9 cellular contexts compared by ENCODE assay signal in genomic region chr4:20422398-20422797, GRCh38.
DNase-seq lines count a peak whose midpoint lies in the region; ATAC-seq and TF ChIP-seq lines count a peak whose summit lies in the region.
"Had no signal": no experiment of that assay in that cellular context is flagged by ENCODE, and none has a peak within 500 bp of the region (broad histone marks: within the 10 kb centered on the region; RNA-seq: fewer than 3 reads in every experiment).

No MANE protein-coding gene starts in this region.

- H3K4me3 ChIP-seq in esophagus muscularis mucosa, result no peak overlapping the region
- H3K4me3 ChIP-seq: SK-N-MC had no signal

- H3K4me1 Mint-ChIP-seq in CD14-positive monocyte (peaks cover 6% of the 10 kb centered on the region), neural crest cell (peaks cover 4% of the 10 kb centered on the region)

- peaks cover 0 to 35% (median 15%) of the 10 kb centered on the region in 4 donors for H3K4me1 ChIP-seq in esophagus muscularis mucosa

- TF ChIP-seq CTCF in CD14-positive monocyte (IDR thresholded peaks at IDR 0.05), result peak; percentile 46
- TF ChIP-seq CTCF in esophagus muscularis mucosa (IDR thresholded peaks at IDR 0.05), result peak in 2 of 3 experiments; percentile 52 to 61
- peak; percentile 74 for TF ChIP-seq CTCF in neural crest cell (conservative IDR thresholded peaks at IDR 0.05)

- no peak for TF ChIP-seq EP300 in esophagus muscularis mucosa (IDR thresholded peaks at IDR 0.05)

- H3K9me3 Mint-ChIP-seq in CD14-positive monocyte (no peaks in the 10 kb centered on the region), neural crest cell (no peaks in the 10 kb centered on the region)

- H3K4me3 Mint-ChIP-seq in CD14-positive monocyte (no peak overlapping the region), neural crest cell (no peak overlapping the region)

- H3K27me3 Mint-ChIP-seq in CD14-positive monocyte (ENCODE audit: low read depth in 3 of 3) (peaks cover 2 to 5% (median 2%) of the 10 kb centered on the region in 3 donors), neural crest cell (ENCODE audit: low read depth) (no peaks in the 10 kb centered on the region)

- H3K36me3 Mint-ChIP-seq in CD14-positive monocyte (no peaks in the 10 kb centered on the region), neural crest cell (ENCODE audit: low read depth) (no peaks in the 10 kb centered on the region)

- intact Hi-C loops in CD14-positive monocyte (cut with micrococcal nuclease), result no loop called here
- intact Hi-C loops in esophagus muscularis mucosa (cut with DNase I), result loop anchor here (5.0 kb wide), 2 partner anchors 120 to 265 kb away; no protein-coding TSS in a partner anchor

- H3K36me3 ChIP-seq in esophagus muscularis mucosa, result no peaks in the 10 kb centered on the region

- ATAC-seq in GM18867 (IDR thresholded peaks at IDR 0.05; ENCODE audit: unreplicated experiment), result peak; percentile 71
- peak; percentile 69 for ATAC-seq in HG02973 (IDR thresholded peaks at IDR 0.05; ENCODE audit: unreplicated experiment)

- DNase-seq in CD14-positive monocyte (ENCODE audit: low spot score), result no peak
- DNase-seq in NCI-H2029 (lab: John Stamatoyannopoulos, UW), result peak; percentile 25
- peak; percentile 17 for DNase-seq in UCSD-AML1 (lab: John Stamatoyannopoulos, UW; ENCODE audit: unreplicated experiment)
- no peak for DNase-seq in esophagus muscularis mucosa (ENCODE audit: extremely low spot score)
- DNase-seq in neural crest cell (ENCODE audit: low read depth, low spot score), result peak; percentile 61
- DNase-seq in occipital lobe (lab: John Stamatoyannopoulos, UW), result no peak

- WGBS in esophagus muscularis mucosa, result 37% methylated on average over 2 of the region's 2 CpGs

- TF ChIP-seq POLR2A in esophagus muscularis mucosa (IDR thresholded peaks at IDR 0.05; ENCODE audit: low read depth), result no peak

- no peaks in the 10 kb centered on the region for H3K9me3 ChIP-seq in esophagus muscularis mucosa

- H3K27ac ChIP-seq in esophagus muscularis mucosa (replicated peaks in 1 of 4), result no peak overlapping the region
- H3K27ac ChIP-seq: SK-N-MC had no signal

- H3K27me3 ChIP-seq in esophagus muscularis mucosa, result no peaks in the 10 kb centered on the region

- H3K27ac Mint-ChIP-seq in CD14-positive monocyte (no peak overlapping the region), neural crest cell (ENCODE audit: unreplicated experiment) (no peak overlapping the region)

Comparison
In these comparisons a context has a peak if more than half of its experiments do, and no peak if none do; other contexts are left out.
1. DNase-seq: peak in NCI-H2029 (single experiment), UCSD-AML1 (single experiment) and neural crest cell (single experiment); none in CD14-positive monocyte (single experiment), esophagus muscularis mucosa (single experiment) and occipital lobe (single experiment).
2. Peak in every context shown above with its lines, with median percentiles within 50 percentile points of each other: CTCF ChIP-seq.